ENCODE assay signal across 11 cellular contexts in the genomic region with DNA sequence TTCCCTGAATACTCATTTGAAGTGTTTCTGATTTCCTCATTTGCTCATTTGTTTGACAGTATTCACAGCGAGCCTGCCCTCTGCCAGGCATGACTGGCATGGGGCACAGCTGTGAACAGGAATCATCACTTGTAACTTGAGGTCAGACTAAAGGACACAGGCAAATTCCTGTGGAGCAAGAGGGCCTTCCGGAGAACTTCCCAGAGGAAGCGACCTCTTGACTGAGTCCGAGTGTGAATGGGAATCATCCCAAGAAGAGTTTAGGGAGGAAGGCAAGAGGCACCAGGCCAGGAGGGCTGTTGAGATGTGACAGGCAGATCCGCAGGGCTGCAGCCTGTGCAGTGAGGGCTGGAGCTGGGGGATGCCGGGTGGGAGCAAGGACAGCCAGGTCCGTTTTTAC. TPM values are rescaled to one million over a fixed set of nuclear protein-coding genes. Genes with fewer than 3 reads are reported as not detected.
A peak's percentile ranks its signal among the peaks of the same experiment; 100 is the strongest.
DNase-seq lines count a peak whose midpoint lies in the region; ATAC-seq and TF ChIP-seq lines count a peak whose summit lies in the region.
"Had no signal": no experiment of that assay in that cellular context is flagged by ENCODE, and none has a peak within 500 bp of the region (broad histone marks: within the 10 kb centered on the region; RNA-seq: fewer than 3 reads in every experiment).

No MANE protein-coding gene starts in this region.

- H2AK5ac ChIP-seq in mesenchymal stem cell (ENCODE audit: low read length, severe bottlenecking) = peak overlapping the region; percentile 94

- peak overlapping the region; percentile 78 to 95 for H3K18ac ChIP-seq in mesenchymal stem cell (ENCODE audit: low read depth in 1 of 2, low read length in 2 of 2)

- H3K4me1 Mint-ChIP-seq in natural killer cell treated with Interleukin-12 subunit alpha and Interleukin-12 subunit beta and Interleukin-15 and Interleukin-18, amount 100 ng/mL, for 72 hours (ENCODE audit: low read depth in 2 of 2) = peaks cover 25 to 27% of the 10 kb centered on the region in 2 donors
- H3K4me1 Mint-ChIP-seq in natural killer cell = peaks cover 20 to 21% of the 10 kb centered on the region in 2 donors

- H3K9ac ChIP-seq in fibroblast of lung (ENCODE audit: insufficient read depth, low read length) (no peak overlapping the region), mesenchymal stem cell (ENCODE audit: low read length) (peak overlapping the region; percentile 21)

- peaks cover 22% of the 10 kb centered on the region for H3K4me1 ChIP-seq in fibroblast of lung (ENCODE audit: control insufficient read depth, extremely low read depth, insufficient read depth, low read length)
- H3K4me1 ChIP-seq in mesenchymal stem cell (ENCODE audit: control insufficient read depth, insufficient read depth, low read depth, low read length) = peaks cover 24% of the 10 kb centered on the region

- no peaks in the 10 kb centered on the region for H3K27me3 Mint-ChIP-seq in natural killer cell treated with Interleukin-12 subunit alpha and Interleukin-12 subunit beta and Interleukin-15 and Interleukin-18, amount 100 ng/mL, for 72 hours
- H3K27me3 Mint-ChIP-seq in natural killer cell (ENCODE audit: low read depth in 2 of 2) = no peaks in the 10 kb centered on the region
- H3K27me3 Mint-ChIP-seq: naive thymus-derived CD8-positive, alpha-beta T cell had no signal

- H3K23ac ChIP-seq in mesenchymal stem cell (ENCODE audit: low read length in 2 of 2) = no peak overlapping the region

- H3K79me1 ChIP-seq in mesenchymal stem cell (replicated peaks; ENCODE audit: low read length, poor library complexity, severe bottlenecking) = no peaks in the 10 kb centered on the region

- no peaks in the 10 kb centered on the region for H3K9me3 ChIP-seq in fibroblast of lung (ENCODE audit: control insufficient read depth, insufficient read depth, low read depth, low read length)
- no peaks in the 10 kb centered on the region for H3K9me3 ChIP-seq in mesenchymal stem cell (ENCODE audit: control insufficient read depth, low read length)

- H2BK120ac ChIP-seq in mesenchymal stem cell (ENCODE audit: low read depth, low read length) = peak overlapping the region; percentile 1

- H3K36me3 ChIP-seq in fibroblast of lung (ENCODE audit: control insufficient read depth, insufficient read depth, low read length) (no peaks in the 10 kb centered on the region), mesenchymal stem cell (ENCODE audit: control insufficient read depth in 1 of 2, insufficient read depth in 2 of 2, low read depth in 1 of 2, low read length in 2 of 2) (no peaks in the 10 kb centered on the region)
- H3K36me3 ChIP-seq: cardiac muscle cell had no signal

- H3K27me3 ChIP-seq in fibroblast of lung (ENCODE audit: control insufficient read depth, insufficient read depth, low read length) (no peaks in the 10 kb centered on the region), mesenchymal stem cell (ENCODE audit: control insufficient read depth in 1 of 2, insufficient read depth in 1 of 2, low read length in 2 of 2) (no peaks in the 10 kb centered on the region)
- H3K27me3 ChIP-seq: cardiac muscle cell had no signal

- no peaks in the 10 kb centered on the region for H4K20me1 ChIP-seq in fibroblast of lung (ENCODE audit: control insufficient read depth, extremely low read depth, insufficient read depth, low read length)

- H2BK5ac ChIP-seq in mesenchymal stem cell (ENCODE audit: low read depth, low read length, poor library complexity, severe bottlenecking) = peak overlapping the region; percentile 68

- H3K4ac ChIP-seq in mesenchymal stem cell (ENCODE audit: low read depth in 1 of 2, low read length in 2 of 2) = peak overlapping the region in 1 of 2 experiments; percentile 55

- no peak overlapping the region for H3K14ac ChIP-seq in mesenchymal stem cell (ENCODE audit: low read length in 2 of 2)

- intact Hi-C loops in natural killer cell (cut with micrococcal nuclease) = no loop called here

- no peak for DNase-seq in natural killer cell treated with Interleukin-12 subunit alpha and Interleukin-12 subunit beta and Interleukin-15 and Interleukin-18, amount 100 ng/mL, for 72 hours (ENCODE audit: low spot score)
- no peak for DNase-seq in natural killer cell
- DNase-seq in fibroblast of lung (ENCODE audit: low read depth in 2 of 2) = peak in 1 of 2 donors; percentile 68
- peak; percentile 85 for DNase-seq in mesenchymal stem cell
- no peak for DNase-seq in stimulated activated CD4-positive, alpha-beta T cell treated with anti-CD3 and anti-CD28 coated beads, Interleukin-12 subunit alpha, Interleukin-12 subunit beta, amount 100 ng/mL, for 4 hours
- DNase-seq in RKO (ENCODE audit: low spot score) = no peak
- no peak for DNase-seq in stimulated activated CD4-positive, alpha-beta T cell treated with anti-CD3 and anti-CD28 coated beads, Interleukin-2, amount 100 ng/mL, for 48 hours
- DNase-seq: glutamatergic neuron; naive thymus-derived CD8-positive, alpha-beta T cell had no signal

- H4K91ac ChIP-seq in mesenchymal stem cell (ENCODE audit: low read length) = peak overlapping the region; percentile 91

- H2AFZ ChIP-seq in fibroblast of lung (ENCODE audit: low read length) = no peak overlapping the region
- no peak overlapping the region for H2AFZ ChIP-seq in mesenchymal stem cell (ENCODE audit: low read depth, low read length)

- peak overlapping the region; percentile 94 for H4K8ac ChIP-seq in mesenchymal stem cell (ENCODE audit: low read length)

- H3K27ac Mint-ChIP-seq in natural killer cell treated with Interleukin-12 subunit alpha and Interleukin-12 subunit beta and Interleukin-15 and Interleukin-18, amount 100 ng/mL, for 72 hours = peak overlapping the region; percentile 24 to 63
- peak overlapping the region in 1 of 2 donors; percentile 56 for H3K27ac Mint-ChIP-seq in natural killer cell

- H2BK15ac ChIP-seq in mesenchymal stem cell (ENCODE audit: low read depth, poor library complexity, severe bottlenecking) = peak overlapping the region; percentile 98

- no peak overlapping the region for H3K4me3 Mint-ChIP-seq in natural killer cell treated with Interleukin-12 subunit alpha and Interleukin-12 subunit beta and Interleukin-15 and Interleukin-18, amount 100 ng/mL, for 72 hours
- H3K4me3 Mint-ChIP-seq in natural killer cell = no peak overlapping the region
- H3K4me3 Mint-ChIP-seq: naive thymus-derived CD8-positive, alpha-beta T cell had no signal

- H3K9me3 Mint-ChIP-seq in natural killer cell treated with Interleukin-12 subunit alpha and Interleukin-12 subunit beta and Interleukin-15 and Interleukin-18, amount 100 ng/mL, for 72 hours = no peaks in the 10 kb centered on the region
- H3K9me3 Mint-ChIP-seq in natural killer cell = no peaks in the 10 kb centered on the region
- H3K9me3 Mint-ChIP-seq: naive thymus-derived CD8-positive, alpha-beta T cell had no signal

- peak overlapping the region; percentile 30 to 54 for H2BK12ac ChIP-seq in mesenchymal stem cell (ENCODE audit: low read length in 2 of 2)

- H3K4me2 ChIP-seq in fibroblast of lung (ENCODE audit: extremely low read depth, insufficient read depth, low read length) (no peak overlapping the region), mesenchymal stem cell (ENCODE audit: low read length, poor library complexity, severe bottlenecking) (peak overlapping the region; percentile 32)

- H3K36me3 Mint-ChIP-seq in natural killer cell treated with Interleukin-12 subunit alpha and Interleukin-12 subunit beta and Interleukin-15 and Interleukin-18, amount 100 ng/mL, for 72 hours = no peaks in the 10 kb centered on the region
- H3K36me3 Mint-ChIP-seq in natural killer cell = no peaks in the 10 kb centered on the region
- H3K36me3 Mint-ChIP-seq: naive thymus-derived CD8-positive, alpha-beta T cell had no signal

- H3K4me3 ChIP-seq in fibroblast of lung (replicated peaks in 1 of 4; ENCODE audit: control extremely low read depth in 1 of 4, insufficient read depth in 1 of 4, low read depth in 3 of 4, low read length in 4 of 4) (no peak overlapping the region), mesenchymal stem cell (ENCODE audit: insufficient read depth in 1 of 2, low read depth in 1 of 2, low read length in 2 of 2) (peak overlapping the region in 1 of 2 experiments; percentile 46)
- H3K4me3 ChIP-seq: cardiac muscle cell had no signal

- peaks cover 29% of the 10 kb centered on the region for H3K79me2 ChIP-seq in fibroblast of lung (ENCODE audit: control insufficient read depth, insufficient read depth, low read length)

- ATAC-seq in natural killer cell treated with Interleukin-12 subunit alpha and Interleukin-12 subunit beta and Interleukin-15 and Interleukin-18, amount 100 ng/mL, for 72 hours = no peak
- ATAC-seq in natural killer cell = no peak
- no peak for ATAC-seq in HG03460 (IDR thresholded peaks at IDR 0.05; ENCODE audit: unreplicated experiment)
- ATAC-seq: naive thymus-derived CD8-positive, alpha-beta T cell had no signal

- H3K27ac ChIP-seq in fibroblast of lung (ENCODE audit: insufficient read depth, low read length) (peak overlapping the region; percentile 14), mesenchymal stem cell (ENCODE audit: low read length, poor library complexity, severe bottlenecking) (peak overlapping the region; percentile 94)
- H3K27ac ChIP-seq: cardiac muscle cell had no signal

- WGBS in mesenchymal stem cell = 0% methylated on average over 5 of the region's 7 CpGs

- TF ChIP-seq CTCF in natural killer cell (IDR thresholded peaks at IDR 0.05) = no peak
- TF ChIP-seq CTCF in fibroblast of lung (conservative IDR thresholded peaks at IDR 0.05 in 1 of 2, IDR thresholded peaks at IDR 0.05 in 1 of 2; ENCODE audit: low read depth in 1 of 2, low read length in 2 of 2) = no peak

RNA-seq across cellular contexts. Expression of gene LIMS1, which starts 45.4 kb away (rescaled TPM):
- total RNA-seq in natural killer cell treated with Interleukin-12 subunit alpha and Interleukin-12 subunit beta and Interleukin-15 and Interleukin-18, amount 100 ng/mL, for 72 hours = 10 to 100 TPM; 38.7 to 44.7 TPM
- 10 to 100 TPM; 31.6 to 41.4 (median 34.8) TPM for total RNA-seq in natural killer cell
- 52.7 and 63.7 TPM in 2 replicates for total RNA-seq in fibroblast of lung
- polyA plus RNA-seq in fibroblast of lung = 100 and 108 TPM in 2 replicates
- 50.2 and 61.0 TPM in 2 replicates for polyA plus RNA-seq in fibroblast of lung (2012)
- polyA minus RNA-seq in fibroblast of lung (ENCODE audit: low replicate concordance) = 84.0 and 84.7 TPM in 2 replicates
- 146 TPM for polyA plus RNA-seq in mesenchymal stem cell (2013, experiment 1 of 2)
- polyA plus RNA-seq in mesenchymal stem cell (2013, experiment 2 of 2) = 150 TPM
